10 cellular contexts compared by ENCODE assay signal in the genomic region with DNA sequence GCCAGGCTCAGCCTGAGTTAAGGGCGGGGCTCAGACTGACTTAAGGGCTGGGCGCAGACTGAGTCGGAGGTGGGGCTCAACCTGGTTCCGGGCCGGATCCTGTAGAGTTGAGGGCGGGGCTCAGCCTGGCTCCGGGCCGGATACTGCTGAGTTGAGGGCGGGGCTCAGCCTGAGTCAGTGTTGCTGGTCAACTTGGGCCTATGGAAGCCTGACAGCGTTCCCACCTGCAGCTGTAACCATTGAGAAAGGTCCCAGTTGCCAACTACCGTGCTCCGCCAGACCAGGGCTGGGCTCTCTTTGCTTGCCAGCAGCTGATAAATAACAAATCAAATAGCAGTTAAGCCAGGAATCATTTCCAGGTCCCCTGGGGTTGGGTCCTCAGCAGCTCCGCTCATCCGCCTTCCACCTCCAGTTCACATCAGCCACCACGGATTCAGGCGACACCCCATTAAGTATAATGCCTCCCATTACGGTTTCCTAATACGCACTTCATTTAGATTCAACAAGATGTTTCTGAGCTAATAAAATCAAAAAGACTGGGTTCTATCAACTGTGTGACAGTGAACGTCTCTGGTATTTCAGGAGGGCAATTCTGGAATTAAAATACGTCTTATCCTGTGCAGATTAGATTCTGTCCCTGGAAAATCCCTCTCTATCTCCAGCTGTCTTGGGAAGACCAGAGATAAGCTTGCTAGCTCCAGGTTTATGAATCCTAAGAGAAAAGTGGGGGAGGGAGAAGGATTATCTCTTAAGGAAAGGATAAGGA. TPM values are rescaled to one million over a fixed set of nuclear protein-coding genes. Genes with fewer than 3 reads are reported as not detected.
DNase-seq lines count a peak whose midpoint lies in the region; ATAC-seq and TF ChIP-seq lines count a peak whose summit lies in the region.
"Had no signal": no experiment of that assay in that cellular context is flagged by ENCODE, and none has a peak within 500 bp of the region (broad histone marks: within the 10 kb centered on the region; RNA-seq: fewer than 3 reads in every experiment).

No MANE protein-coding gene starts in this region.

- no peaks in the 10 kb centered on the region for H3K79me2 ChIP-seq in MM.1S (ENCODE audit: low read length)

- DNase-seq in Right ventricle myocardium inferior (ENCODE audit: missing footprints) (no peak), cardiac septum (ENCODE audit: low spot score) (no peak), iPS-NIHi7 (ENCODE audit: extremely low spot score) (peak; percentile 93), ureter (ENCODE audit: low spot score) (peak; percentile 70), MM.1S (no peak)
- DNase-seq in activated CD8-positive, alpha-beta T cell treated with anti-CD3 and anti-CD28 coated beads, Interleukin-2, amount 10 ng/mL, durations not matched to agents 7 days and 5 days, result peak; percentile 30
- DNase-seq: T1000 had no signal

- POLR2A ChIA-PET in activated CD8-positive, alpha-beta T cell treated with anti-CD3 and anti-CD28 coated beads, Interleukin-2, amount 10 ng/mL, durations not matched to agents 7 days and 5 days (lab: Charles Lee), result interaction anchor here (1.0 kb wide), 1 partner anchor 47 kb away, joined by 3 read pairs; no protein-coding TSS in a partner anchor

- peaks cover 20% of the 10 kb centered on the region; the same call in 1 of the 2 replicates for H3K27me3 ChIP-seq in MM.1S (replicated peaks; ENCODE audit: insufficient read depth, low read length)

- H3K4me1 ChIP-seq in MM.1S (ENCODE audit: low read length), result no peaks in the 10 kb centered on the region

- no peak for TF ChIP-seq CTCF in MM.1S (IDR thresholded peaks at IDR 0.05; ENCODE audit: low read length)

- H3K9ac ChIP-seq in MM.1S (ENCODE audit: low read length), result no peak overlapping the region

- H4K20me1 ChIP-seq in MM.1S (ENCODE audit: insufficient read depth, low read length), result no peaks in the 10 kb centered on the region

- no peak overlapping the region for H3K4me3 ChIP-seq in MM.1S (ENCODE audit: low read length)

- no peaks in the 10 kb centered on the region for H3K36me3 ChIP-seq in MM.1S (replicated peaks; ENCODE audit: insufficient read depth, low read length)

- H3K9me2 ChIP-seq in MM.1S (replicated peaks; ENCODE audit: insufficient read depth, low read length), result no peaks in the 10 kb centered on the region

- H3K27ac ChIP-seq in MM.1S (ENCODE audit: low read length), result no peak overlapping the region

- H3K36me3 Mint-ChIP-seq in activated CD8-positive, alpha-beta T cell treated with anti-CD3 and anti-CD28 coated beads, Interleukin-2, amount 10 ng/mL, durations not matched to agents 7 days and 5 days (ENCODE audit: low read depth), result no peaks in the 10 kb centered on the region
- H3K36me3 Mint-ChIP-seq: activated naive CD8-positive, alpha-beta T cell had no signal

- no peak overlapping the region for H3K27ac Mint-ChIP-seq in activated CD8-positive, alpha-beta T cell treated with anti-CD3 and anti-CD28 coated beads, Interleukin-2, amount 10 ng/mL, durations not matched to agents 7 days and 5 days
- H3K27ac Mint-ChIP-seq: activated naive CD8-positive, alpha-beta T cell had no signal

- no peak overlapping the region for H2AFZ ChIP-seq in MM.1S (ENCODE audit: low read length)

- no peaks in the 10 kb centered on the region for H3K9me3 Mint-ChIP-seq in activated CD8-positive, alpha-beta T cell treated with anti-CD3 and anti-CD28 coated beads, Interleukin-2, amount 10 ng/mL, durations not matched to agents 7 days and 5 days (ENCODE audit: insufficient read depth)

- intact Hi-C loops in Right ventricle myocardium inferior (cut with DNase I) (no loop called here), cardiac septum (cut with DNase I) (no loop called here)

- no peaks in the 10 kb centered on the region for H3K4me1 Mint-ChIP-seq in activated CD8-positive, alpha-beta T cell treated with anti-CD3 and anti-CD28 coated beads, Interleukin-2, amount 10 ng/mL, durations not matched to agents 7 days and 5 days (ENCODE audit: low read depth)

- H3K9me3 ChIP-seq in MM.1S (replicated peaks; ENCODE audit: insufficient read depth, low read length), result no peaks in the 10 kb centered on the region

- ATAC-seq in Right ventricle myocardium inferior (peak; percentile 52), GM18517 (IDR thresholded peaks at IDR 0.05; ENCODE audit: unreplicated experiment) (no peak), HG03469 (IDR thresholded peaks at IDR 0.05; ENCODE audit: unreplicated experiment) (no peak)
- peak; percentile 44 for ATAC-seq in activated CD8-positive, alpha-beta T cell treated with anti-CD3 and anti-CD28 coated beads, Interleukin-2, amount 10 ng/mL, durations not matched to agents 7 days and 5 days

- H3K27me3 Mint-ChIP-seq in activated CD8-positive, alpha-beta T cell treated with anti-CD3 and anti-CD28 coated beads, Interleukin-2, amount 10 ng/mL, durations not matched to agents 7 days and 5 days (ENCODE audit: low read depth), result peaks cover 10% of the 10 kb centered on the region

- no peak overlapping the region for H3K4me2 ChIP-seq in MM.1S (ENCODE audit: low read depth, low read length)

- no peaks in the 10 kb centered on the region for H3F3A ChIP-seq in MM.1S (ENCODE audit: insufficient read depth, low read length)

- H3K4me3 Mint-ChIP-seq in activated CD8-positive, alpha-beta T cell treated with anti-CD3 and anti-CD28 coated beads, Interleukin-2, amount 10 ng/mL, durations not matched to agents 7 days and 5 days, result no peak overlapping the region
- H3K4me3 Mint-ChIP-seq: activated naive CD8-positive, alpha-beta T cell had no signal

- CTCF ChIA-PET in activated CD8-positive, alpha-beta T cell treated with anti-CD3 and anti-CD28 coated beads, Interleukin-2, amount 10 ng/mL, durations not matched to agents 7 days and 5 days (lab: Charles Lee), result no interaction called here

RNA-seq across cellular contexts. Expression of gene GRIP2, which starts 7.3 kb away (rescaled TPM):
- total RNA-seq in Right ventricle myocardium inferior (39.3 TPM), cardiac septum (67.8 TPM), ureter (2.3 TPM)
- total RNA-seq in activated CD8-positive, alpha-beta T cell treated with anti-CD3 and anti-CD28 coated beads, Interleukin-2, amount 10 ng/mL, durations not matched to agents 7 days and 5 days, result not detected

Comparison
In these comparisons a context has a peak if more than half of its experiments do, and no peak if none do; other contexts are left out.
1. ATAC-seq: peak in Right ventricle myocardium inferior (single experiment) and activated CD8-positive, alpha-beta T cell treated with anti-CD3 and anti-CD28 coated beads, Interleukin-2, amount 10 ng/mL, durations not matched to agents 7 days and 5 days (single experiment); none in GM18517 (single experiment) and HG03469 (single experiment).
2. DNase-seq: peak in activated CD8-positive, alpha-beta T cell treated with anti-CD3 and anti-CD28 coated beads, Interleukin-2, amount 10 ng/mL, durations not matched to agents 7 days and 5 days (single experiment), iPS-NIHi7 (single experiment) and ureter (single experiment); none in Right ventricle myocardium inferior (single experiment), cardiac septum (single experiment) and MM.1S (single experiment).
3. RNA of gene GRIP2, which starts 7.3 kb away (total RNA-seq): 67.8 TPM in cardiac septum (single experiment) and 39.3 TPM in Right ventricle myocardium inferior (single experiment); 2.3 TPM in ureter (single experiment) and not detected in activated CD8-positive, alpha-beta T cell treated with anti-CD3 and anti-CD28 coated beads, Interleukin-2, amount 10 ng/mL, durations not matched to agents 7 days and 5 days; every median in the first group is over 10 times any median in the second.